Comparison of ENCODE assay signal across 1 cellular context in the genomic region with DNA sequence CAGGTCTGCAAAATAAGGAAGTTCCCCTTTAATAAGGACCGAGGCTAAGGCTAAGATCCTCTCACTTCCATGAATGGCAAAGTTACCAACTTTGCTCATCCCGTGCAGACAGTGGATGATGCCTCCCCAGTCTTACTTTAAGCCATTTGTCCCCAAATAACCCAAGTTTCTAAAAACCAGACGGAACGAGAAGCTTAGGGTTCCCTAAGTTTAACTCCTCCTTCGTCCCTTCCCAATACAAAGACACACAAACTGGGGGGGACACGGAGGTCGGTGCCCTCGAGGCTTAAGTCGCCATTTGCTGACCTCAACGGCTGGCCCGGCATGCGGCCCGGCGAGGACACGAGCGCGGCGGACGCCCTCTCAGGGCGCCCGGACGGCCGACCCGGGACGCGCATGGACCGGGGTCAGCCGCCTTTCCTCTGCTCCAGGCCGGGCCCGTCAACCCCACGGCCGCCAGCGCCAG.
TF ChIP-seq lines count a peak whose summit lies in the region.

No MANE protein-coding gene starts in this region.

TF ChIP-seq in HepG2, 621 proteins besides CTCF, POLR2A, EP300 and RAD21 (continued from another document and continues in another):
- TF ChIP-seq, protein P1, sequence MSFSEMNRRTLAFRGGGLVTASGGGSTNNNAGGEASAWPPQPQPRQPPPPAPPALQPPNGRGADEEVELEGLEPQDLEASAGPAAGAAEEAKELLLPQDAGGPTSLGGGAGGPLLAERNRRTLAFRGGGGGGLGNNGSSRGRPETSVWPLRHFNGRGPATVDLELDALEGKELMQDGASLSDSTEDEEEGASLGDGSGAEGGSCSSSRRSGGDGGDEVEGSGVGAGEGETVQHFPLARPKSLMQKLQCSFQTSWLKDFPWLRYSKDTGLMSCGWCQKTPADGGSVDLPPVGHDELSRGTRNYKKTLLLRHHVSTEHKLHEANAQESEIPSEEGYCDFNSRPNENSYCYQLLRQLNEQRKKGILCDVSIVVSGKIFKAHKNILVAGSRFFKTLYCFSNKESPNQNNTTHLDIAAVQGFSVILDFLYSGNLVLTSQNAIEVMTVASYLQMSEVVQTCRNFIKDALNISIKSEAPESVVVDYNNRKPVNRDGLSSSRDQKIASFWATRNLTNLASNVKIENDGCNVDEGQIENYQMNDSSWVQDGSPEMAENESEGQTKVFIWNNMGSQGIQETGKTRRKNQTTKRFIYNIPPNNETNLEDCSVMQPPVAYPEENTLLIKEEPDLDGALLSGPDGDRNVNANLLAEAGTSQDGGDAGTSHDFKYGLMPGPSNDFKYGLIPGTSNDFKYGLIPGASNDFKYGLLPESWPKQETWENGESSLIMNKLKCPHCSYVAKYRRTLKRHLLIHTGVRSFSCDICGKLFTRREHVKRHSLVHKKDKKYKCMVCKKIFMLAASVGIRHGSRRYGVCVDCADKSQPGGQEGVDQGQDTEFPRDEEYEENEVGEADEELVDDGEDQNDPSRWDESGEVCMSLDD (CRISPR knock-in tag; IDR thresholded peaks at IDR 0.05; ENCODE audit: borderline replicate concordance), result peak; percentile 90
- TF ChIP-seq JUN (CRISPR knock-in tag; IDR thresholded peaks at IDR 0.05), result no peak
- TF ChIP-seq ZNF296 (CRISPR knock-in tag; conservative IDR thresholded peaks at IDR 0.05), result no peak
- TF ChIP-seq, protein P2, sequence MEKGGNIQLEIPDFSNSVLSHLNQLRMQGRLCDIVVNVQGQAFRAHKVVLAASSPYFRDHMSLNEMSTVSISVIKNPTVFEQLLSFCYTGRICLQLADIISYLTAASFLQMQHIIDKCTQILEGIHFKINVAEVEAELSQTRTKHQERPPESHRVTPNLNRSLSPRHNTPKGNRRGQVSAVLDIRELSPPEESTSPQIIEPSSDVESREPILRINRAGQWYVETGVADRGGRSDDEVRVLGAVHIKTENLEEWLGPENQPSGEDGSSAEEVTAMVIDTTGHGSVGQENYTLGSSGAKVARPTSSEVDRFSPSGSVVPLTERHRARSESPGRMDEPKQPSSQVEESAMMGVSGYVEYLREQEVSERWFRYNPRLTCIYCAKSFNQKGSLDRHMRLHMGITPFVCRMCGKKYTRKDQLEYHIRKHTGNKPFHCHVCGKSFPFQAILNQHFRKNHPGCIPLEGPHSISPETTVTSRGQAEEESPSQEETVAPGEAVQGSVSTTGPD (CRISPR knock-in tag; IDR thresholded peaks at IDR 0.05), result no peak
- TF ChIP-seq SSRP1 (CRISPR knock-in tag; IDR thresholded peaks at IDR 0.05), result no peak
- no peak for TF ChIP-seq ZZZ3 (CRISPR knock-in tag; IDR thresholded peaks at IDR 0.05; ENCODE audit: borderline replicate concordance)
- TF ChIP-seq ZNF644 (CRISPR knock-in tag; IDR thresholded peaks at IDR 0.05; ENCODE audit: low read depth), result 0 out of 2 replicates have a peak, but pooled peaks have one; percentile 45
- 0 out of 2 replicates have a peak, but pooled peaks have one; percentile 62 for TF ChIP-seq CAMTA2 (CRISPR knock-in tag; IDR thresholded peaks at IDR 0.05; ENCODE audit: borderline replicate concordance)
- TF ChIP-seq ZNF367 (CRISPR knock-in tag; IDR thresholded peaks at IDR 0.05; ENCODE audit: borderline replicate concordance), result no peak
- TF ChIP-seq SNRNP70 (IDR thresholded peaks at IDR 0.05; ENCODE audit: low read depth, low read length), result no peak
- TF ChIP-seq ZNF768 (CRISPR knock-in tag; IDR thresholded peaks at IDR 0.05), result no peak
- no peak for TF ChIP-seq POLR2AphosphoS2 (IDR thresholded peaks at IDR 0.05; ENCODE audit: low read depth, low read length)
- no peak for TF ChIP-seq GATAD1 (CRISPR knock-in tag; IDR thresholded peaks at IDR 0.05)
- no peak for TF ChIP-seq MTF2 (CRISPR knock-in tag; IDR thresholded peaks at IDR 0.05; ENCODE audit: borderline replicate concordance)
- TF ChIP-seq U2AF1 (optimal IDR thresholded peaks at IDR 0.05; ENCODE audit: low read depth, low read length), result no peak
- TF ChIP-seq, protein P3, sequence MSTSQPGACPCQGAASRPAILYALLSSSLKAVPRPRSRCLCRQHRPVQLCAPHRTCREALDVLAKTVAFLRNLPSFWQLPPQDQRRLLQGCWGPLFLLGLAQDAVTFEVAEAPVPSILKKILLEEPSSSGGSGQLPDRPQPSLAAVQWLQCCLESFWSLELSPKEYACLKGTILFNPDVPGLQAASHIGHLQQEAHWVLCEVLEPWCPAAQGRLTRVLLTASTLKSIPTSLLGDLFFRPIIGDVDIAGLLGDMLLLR (CRISPR knock-in tag; IDR thresholded peaks at IDR 0.05), result no peak
- no peak for TF ChIP-seq JDP2 (CRISPR knock-in tag; IDR thresholded peaks at IDR 0.05; ENCODE audit: borderline replicate concordance)
- TF ChIP-seq PAF1 (CRISPR knock-in tag; IDR thresholded peaks at IDR 0.05), result no peak
- TF ChIP-seq, protein P4, sequence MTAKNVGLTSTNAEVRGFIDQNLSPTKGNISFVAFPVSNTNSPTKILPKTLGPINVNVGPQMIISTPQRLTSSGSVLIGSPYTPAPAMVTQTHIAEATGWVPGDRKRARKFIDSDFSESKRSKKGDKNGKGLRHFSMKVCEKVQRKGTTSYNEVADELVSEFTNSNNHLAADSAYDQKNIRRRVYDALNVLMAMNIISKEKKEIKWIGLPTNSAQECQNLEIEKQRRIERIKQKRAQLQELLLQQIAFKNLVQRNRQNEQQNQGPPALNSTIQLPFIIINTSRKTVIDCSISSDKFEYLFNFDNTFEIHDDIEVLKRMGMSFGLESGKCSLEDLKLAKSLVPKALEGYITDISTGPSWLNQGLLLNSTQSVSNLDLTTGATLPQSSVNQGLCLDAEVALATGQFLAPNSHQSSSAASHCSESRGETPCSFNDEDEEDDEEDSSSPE (CRISPR knock-in tag; IDR thresholded peaks at IDR 0.05), result no peak
- no peak for TF ChIP-seq ZNF776 (CRISPR knock-in tag; IDR thresholded peaks at IDR 0.05)
- no peak for TF ChIP-seq NFE2L1 (CRISPR knock-in tag; IDR thresholded peaks at IDR 0.05; ENCODE audit: borderline replicate concordance)
- 0 out of 2 replicates have a peak, but pooled peaks have one; percentile 5 for TF ChIP-seq BHLHE40 (IDR thresholded peaks at IDR 0.05; ENCODE audit: low read length)
- no peak for TF ChIP-seq ZNF652 (CRISPR knock-in tag; IDR thresholded peaks at IDR 0.05; ENCODE audit: borderline replicate concordance, low read depth)
- no peak for TF ChIP-seq SMARCC2 (IDR thresholded peaks at IDR 0.05)
- 0 out of 2 replicates have a peak, but pooled peaks have one; percentile 70 for TF ChIP-seq ZNF570 (CRISPR knock-in tag; IDR thresholded peaks at IDR 0.05; ENCODE audit: borderline replicate concordance)
- TF ChIP-seq CBX1 (IDR thresholded peaks at IDR 0.05; ENCODE audit: low read depth), result no peak
- peak; percentile 34 for TF ChIP-seq SP2 (CRISPR knock-in tag; IDR thresholded peaks at IDR 0.05)
- peak; percentile 42; the same call in 1 of the 2 replicates for TF ChIP-seq DMAP1 (CRISPR knock-in tag; IDR thresholded peaks at IDR 0.05)
- TF ChIP-seq, protein P5, sequence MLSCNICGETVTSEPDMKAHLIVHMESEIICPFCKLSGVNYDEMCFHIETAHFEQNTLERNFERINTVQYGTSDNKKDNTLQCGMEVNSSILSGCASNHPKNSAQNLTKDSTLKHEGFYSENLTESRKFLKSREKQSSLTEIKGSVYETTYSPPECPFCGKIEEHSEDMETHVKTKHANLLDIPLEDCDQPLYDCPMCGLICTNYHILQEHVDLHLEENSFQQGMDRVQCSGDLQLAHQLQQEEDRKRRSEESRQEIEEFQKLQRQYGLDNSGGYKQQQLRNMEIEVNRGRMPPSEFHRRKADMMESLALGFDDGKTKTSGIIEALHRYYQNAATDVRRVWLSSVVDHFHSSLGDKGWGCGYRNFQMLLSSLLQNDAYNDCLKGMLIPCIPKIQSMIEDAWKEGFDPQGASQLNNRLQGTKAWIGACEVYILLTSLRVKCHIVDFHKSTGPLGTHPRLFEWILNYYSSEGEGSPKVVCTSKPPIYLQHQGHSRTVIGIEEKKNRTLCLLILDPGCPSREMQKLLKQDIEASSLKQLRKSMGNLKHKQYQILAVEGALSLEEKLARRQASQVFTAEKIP (CRISPR knock-in tag; IDR thresholded peaks at IDR 0.05; ENCODE audit: borderline replicate concordance), result no peak
- TF ChIP-seq ZNF772 (CRISPR knock-in tag; IDR thresholded peaks at IDR 0.05), result no peak; the same call in 1 of the 2 replicates
- TF ChIP-seq CENPX (CRISPR knock-in tag; IDR thresholded peaks at IDR 0.05), result no peak
- TF ChIP-seq SOX5 (CRISPR knock-in tag; IDR thresholded peaks at IDR 0.05; ENCODE audit: borderline replicate concordance), result no peak
- TF ChIP-seq ZNF282 (IDR thresholded peaks at IDR 0.05; ENCODE audit: partially characterized antibody), result no peak
- TF ChIP-seq IKZF1 (IDR thresholded peaks at IDR 0.05), result no peak
- TF ChIP-seq ZSCAN30 (CRISPR knock-in tag; IDR thresholded peaks at IDR 0.05), result no peak
- TF ChIP-seq, protein P6, sequence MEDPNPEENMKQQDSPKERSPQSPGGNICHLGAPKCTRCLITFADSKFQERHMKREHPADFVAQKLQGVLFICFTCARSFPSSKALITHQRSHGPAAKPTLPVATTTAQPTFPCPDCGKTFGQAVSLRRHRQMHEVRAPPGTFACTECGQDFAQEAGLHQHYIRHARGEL (CRISPR knock-in tag; IDR thresholded peaks at IDR 0.05), result no peak
- no peak; the same call in 1 of the 2 replicates for TF ChIP-seq ESRRA (CRISPR knock-in tag; IDR thresholded peaks at IDR 0.05; ENCODE audit: low read depth)
- no peak; the same call in 1 of the 2 replicates for TF ChIP-seq ZNF33B (CRISPR knock-in tag; IDR thresholded peaks at IDR 0.05)
- no peak for TF ChIP-seq MZF1 (CRISPR knock-in tag; IDR thresholded peaks at IDR 0.05; ENCODE audit: borderline replicate concordance)
- TF ChIP-seq NCOA1 (CRISPR knock-in tag; IDR thresholded peaks at IDR 0.05), result no peak
- TF ChIP-seq MIXL1 (CRISPR knock-in tag; IDR thresholded peaks at IDR 0.05), result no peak
- no peak for TF ChIP-seq ASH2L (IDR thresholded peaks at IDR 0.05; ENCODE audit: insufficient read length, low read depth, low read length)
- TF ChIP-seq ZNF136 (CRISPR knock-in tag; IDR thresholded peaks at IDR 0.05; ENCODE audit: low read depth), result no peak
- TF ChIP-seq, protein P7, sequence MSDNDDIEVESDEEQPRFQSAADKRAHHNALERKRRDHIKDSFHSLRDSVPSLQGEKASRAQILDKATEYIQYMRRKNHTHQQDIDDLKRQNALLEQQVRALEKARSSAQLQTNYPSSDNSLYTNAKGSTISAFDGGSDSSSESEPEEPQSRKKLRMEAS (IDR thresholded peaks at IDR 0.05), result peak; percentile 93
- TF ChIP-seq, protein P8, sequence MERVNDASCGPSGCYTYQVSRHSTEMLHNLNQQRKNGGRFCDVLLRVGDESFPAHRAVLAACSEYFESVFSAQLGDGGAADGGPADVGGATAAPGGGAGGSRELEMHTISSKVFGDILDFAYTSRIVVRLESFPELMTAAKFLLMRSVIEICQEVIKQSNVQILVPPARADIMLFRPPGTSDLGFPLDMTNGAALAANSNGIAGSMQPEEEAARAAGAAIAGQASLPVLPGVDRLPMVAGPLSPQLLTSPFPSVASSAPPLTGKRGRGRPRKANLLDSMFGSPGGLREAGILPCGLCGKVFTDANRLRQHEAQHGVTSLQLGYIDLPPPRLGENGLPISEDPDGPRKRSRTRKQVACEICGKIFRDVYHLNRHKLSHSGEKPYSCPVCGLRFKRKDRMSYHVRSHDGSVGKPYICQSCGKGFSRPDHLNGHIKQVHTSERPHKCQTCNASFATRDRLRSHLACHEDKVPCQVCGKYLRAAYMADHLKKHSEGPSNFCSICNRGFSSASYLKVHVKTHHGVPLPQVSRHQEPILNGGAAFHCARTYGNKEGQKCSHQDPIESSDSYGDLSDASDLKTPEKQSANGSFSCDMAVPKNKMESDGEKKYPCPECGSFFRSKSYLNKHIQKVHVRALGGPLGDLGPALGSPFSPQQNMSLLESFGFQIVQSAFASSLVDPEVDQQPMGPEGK (CRISPR knock-in tag; IDR thresholded peaks at IDR 0.05), result peak; percentile 64; the same call in 1 of the 2 replicates
- TF ChIP-seq ZNF674 (CRISPR knock-in tag; IDR thresholded peaks at IDR 0.05; ENCODE audit: low read depth), result no peak; the same call in 1 of the 2 replicates
- TF ChIP-seq YEATS2 (CRISPR knock-in tag; IDR thresholded peaks at IDR 0.05; ENCODE audit: borderline replicate concordance), result no peak
- TF ChIP-seq DPF2 (CRISPR knock-in tag; IDR thresholded peaks at IDR 0.05; ENCODE audit: borderline replicate concordance, low read depth), result no peak
- TF ChIP-seq ZNF501 (CRISPR knock-in tag; IDR thresholded peaks at IDR 0.05), result no peak
- TF ChIP-seq ZFP82 (CRISPR knock-in tag; IDR thresholded peaks at IDR 0.05; ENCODE audit: borderline replicate concordance), result no peak
- TF ChIP-seq SRY (CRISPR knock-in tag; IDR thresholded peaks at IDR 0.05), result no peak
- TF ChIP-seq, protein P9, sequence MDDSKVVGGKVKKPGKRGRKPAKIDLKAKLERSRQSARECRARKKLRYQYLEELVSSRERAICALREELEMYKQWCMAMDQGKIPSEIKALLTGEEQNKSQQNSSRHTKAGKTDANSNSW (CRISPR knock-in tag; IDR thresholded peaks at IDR 0.05; ENCODE audit: borderline replicate concordance), result no peak; the same call in 1 of the 2 replicates
- TF ChIP-seq ZBTB42 (CRISPR knock-in tag; IDR thresholded peaks at IDR 0.05), result peak; percentile 72; the same call in 1 of the 2 replicates
- no peak for TF ChIP-seq AGO1 (IDR thresholded peaks at IDR 0.05; ENCODE audit: low read depth, low read length, poor library complexity, severe bottlenecking)
- no peak for TF ChIP-seq RAD51 (IDR thresholded peaks at IDR 0.05; ENCODE audit: borderline replicate concordance)
- no peak for TF ChIP-seq ZFY (CRISPR knock-in tag; IDR thresholded peaks at IDR 0.05)
- TF ChIP-seq, protein P10, sequence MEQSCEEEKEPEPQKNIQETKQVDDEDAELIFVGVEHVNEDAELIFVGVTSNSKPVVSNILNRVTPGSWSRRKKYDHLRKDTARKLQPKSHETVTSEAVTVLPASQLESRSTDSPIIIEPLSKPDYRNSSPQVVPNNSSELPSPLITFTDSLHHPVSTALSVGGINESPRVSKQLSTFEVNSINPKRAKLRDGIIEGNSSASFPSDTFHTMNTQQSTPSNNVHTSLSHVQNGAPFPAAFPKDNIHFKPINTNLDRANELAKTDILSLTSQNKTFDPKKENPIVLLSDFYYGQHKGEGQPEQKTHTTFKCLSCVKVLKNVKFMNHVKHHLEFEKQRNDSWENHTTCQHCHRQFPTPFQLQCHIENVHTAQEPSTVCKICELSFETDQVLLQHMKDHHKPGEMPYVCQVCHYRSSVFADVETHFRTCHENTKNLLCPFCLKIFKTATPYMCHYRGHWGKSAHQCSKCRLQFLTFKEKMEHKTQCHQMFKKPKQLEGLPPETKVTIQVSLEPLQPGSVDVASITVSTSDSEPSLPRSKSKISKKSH (CRISPR knock-in tag; IDR thresholded peaks at IDR 0.05; ENCODE audit: borderline replicate concordance), result no peak
- TF ChIP-seq ZNF549 (CRISPR knock-in tag; IDR thresholded peaks at IDR 0.05), result no peak
- no peak for TF ChIP-seq GATA4 (IDR thresholded peaks at IDR 0.05; ENCODE audit: borderline replicate concordance, low read depth)
- no peak for TF ChIP-seq ZNF205 (CRISPR knock-in tag; IDR thresholded peaks at IDR 0.05)
- TF ChIP-seq ZNF337 (CRISPR knock-in tag; IDR thresholded peaks at IDR 0.05; ENCODE audit: borderline replicate concordance, low read depth), result no peak
